Comparison of ENCODE assay signal across 10 cellular contexts in the genomic region with DNA sequence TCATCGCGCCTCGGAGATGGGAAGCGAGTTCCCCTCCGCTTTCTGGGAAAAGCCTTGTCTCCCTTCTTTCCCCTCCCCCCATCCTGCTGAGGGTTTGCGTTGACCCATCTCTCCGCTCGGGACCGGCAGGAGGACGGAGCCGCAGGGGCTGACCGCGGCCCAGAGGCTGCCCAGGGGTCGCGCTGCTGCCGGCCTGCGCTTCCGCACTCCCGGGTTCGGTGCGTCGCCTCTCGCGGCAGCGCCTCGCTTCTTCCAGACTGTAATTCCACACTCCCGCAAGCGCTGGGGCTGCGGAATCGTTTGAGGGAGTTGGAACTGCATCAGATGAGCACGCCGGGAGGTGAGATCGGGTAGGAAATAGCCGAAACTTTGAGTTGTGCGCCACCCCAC.
DNase-seq lines count a peak whose midpoint lies in the region; ATAC-seq and TF ChIP-seq lines count a peak whose summit lies in the region.
"Had no signal": no experiment of that assay in that cellular context is flagged by ENCODE, and none has a peak within 500 bp of the region (broad histone marks: within the 10 kb centered on the region; RNA-seq: fewer than 3 reads in every experiment).

No MANE protein-coding gene starts in this region.

- H4K91ac ChIP-seq in trophoblast cell (ENCODE audit: low read depth, low read length) = peak overlapping the region; percentile 54

- H2AK5ac ChIP-seq in trophoblast cell (ENCODE audit: low read length) = no peak overlapping the region

- peak overlapping the region; percentile 62 for H3K4me2 ChIP-seq in trophoblast cell (ENCODE audit: low read length)

- no peak overlapping the region for H2BK120ac ChIP-seq in trophoblast cell (ENCODE audit: insufficient read depth, low read length, poor library complexity)

- WGBS in esophagus muscularis mucosa = 25% methylated on average over 35 of the region's 35 CpGs
- WGBS in trophoblast cell (ENCODE audit: extremely low coverage, insufficient coverage, insufficient read length) = no CpG with 5 or more reads among the region's 35 CpGs

- H4K8ac ChIP-seq in trophoblast cell (ENCODE audit: low read depth, low read length) = peak overlapping the region; percentile 66

- peaks cover 27% of the 10 kb centered on the region for H3K79me1 ChIP-seq in trophoblast cell (ENCODE audit: low read length)

- H3K23ac ChIP-seq in trophoblast cell (ENCODE audit: low read length) = no peak overlapping the region

- H3K9me3 ChIP-seq in esophagus muscularis mucosa (no peaks in the 10 kb centered on the region), trophoblast cell (ENCODE audit: insufficient read depth, low read depth, low read length) (peaks cover 3% of the 10 kb centered on the region)
- H3K9me3 ChIP-seq: colonic mucosa, ovary had no signal

- H3K9ac ChIP-seq in trophoblast cell (ENCODE audit: low read length) = no peak overlapping the region

- TF ChIP-seq EP300 in esophagus muscularis mucosa (IDR thresholded peaks at IDR 0.05) = no peak

- peak overlapping the region; percentile 63 for H2BK12ac ChIP-seq in trophoblast cell (ENCODE audit: low read length)

- H3K27ac ChIP-seq in esophagus muscularis mucosa (replicated peaks in 1 of 4) (peak overlapping the region in 1 of 4 donors; percentile 8), trophoblast cell (ENCODE audit: low read depth, low read length) (no peak overlapping the region)
- H3K27ac ChIP-seq: colonic mucosa, ovary had no signal

- peaks cover 25 to 71% (median 49%) of the 10 kb centered on the region in 4 donors for H3K4me1 ChIP-seq in esophagus muscularis mucosa
- H3K4me1 ChIP-seq in trophoblast cell (ENCODE audit: control insufficient read depth in 1 of 2, insufficient read depth in 2 of 2, low read length in 2 of 2) = peaks cover 39 to 61% of the 10 kb centered on the region in 2 experiments
- H3K4me1 ChIP-seq: colonic mucosa had no signal

- H3K36me3 ChIP-seq in esophagus muscularis mucosa (no peaks in the 10 kb centered on the region), trophoblast cell (ENCODE audit: control insufficient read depth in 1 of 2, insufficient read depth in 2 of 2, low read length in 2 of 2) (no peaks in the 10 kb centered on the region)
- H3K36me3 ChIP-seq: colonic mucosa, ovary had no signal

- ATAC-seq in HG03521 (IDR thresholded peaks at IDR 0.05; ENCODE audit: unreplicated experiment) = no peak
- no peak for ATAC-seq in HG03460 (IDR thresholded peaks at IDR 0.05; ENCODE audit: unreplicated experiment)

- H3K18ac ChIP-seq in trophoblast cell (ENCODE audit: low read length) = no peak overlapping the region

- intact Hi-C loops in esophagus muscularis mucosa (cut with DNase I) = no loop called here

- no peak overlapping the region for H3K4ac ChIP-seq in trophoblast cell (ENCODE audit: low read depth, low read length)

- H2AFZ ChIP-seq in trophoblast cell (ENCODE audit: insufficient read depth, low read length, poor library complexity) = no peak overlapping the region

- TF ChIP-seq CTCF in GM12865 (IDR thresholded peaks at IDR 0.05; ENCODE audit: insufficient read depth, low read depth, low read length, missing control alignments) (no peak), esophagus muscularis mucosa (IDR thresholded peaks at IDR 0.05) (no peak)

- TF ChIP-seq POLR2A in esophagus muscularis mucosa (IDR thresholded peaks at IDR 0.05; ENCODE audit: low read depth) = no peak

- H3K14ac ChIP-seq in trophoblast cell (ENCODE audit: low read length) = no peak overlapping the region

- H3K27me3 ChIP-seq in esophagus muscularis mucosa (peaks cover 0 to 34% (median 2%) of the 10 kb centered on the region in 4 donors), trophoblast cell (ENCODE audit: insufficient read depth, low read length) (peaks cover 28% of the 10 kb centered on the region)
- H3K27me3 ChIP-seq: ovary had no signal

- H3K4me3 ChIP-seq in GM12865 (ENCODE audit: low read depth, low read length) (peak overlapping the region; percentile 50), esophagus muscularis mucosa (peak overlapping the region; percentile 22 to 36 (median 32)), trophoblast cell (ENCODE audit: low read depth, low read length) (no peak overlapping the region)
- H3K4me3 ChIP-seq: colonic mucosa, ovary had no signal

- H3K79me2 ChIP-seq in trophoblast cell (ENCODE audit: control insufficient read depth, insufficient read depth, low read length, poor library complexity) = peaks cover 1% of the 10 kb centered on the region

- H4K12ac ChIP-seq in trophoblast cell (ENCODE audit: low read depth, low read length) = no peak overlapping the region

- DNase-seq in GM12865 (ENCODE audit: low read depth) (no peak), NCI-H2171 (lab: John Stamatoyannopoulos, UW) (peak; percentile 11), esophagus muscularis mucosa (ENCODE audit: extremely low spot score) (no peak), trophoblast cell (peak in 1 of 2 donors; percentile 15), NCI-H2107 (lab: John Stamatoyannopoulos, UW) (no peak)
- DNase-seq: colonic mucosa, NCI-H446 had no signal

- no peak overlapping the region for H2BK5ac ChIP-seq in trophoblast cell (ENCODE audit: low read depth, low read length, poor library complexity)
